ENCODE assay signal across 2 cellular contexts in genomic region chr5:16666140-16666860, GRCh38.
TF ChIP-seq lines count a peak whose summit lies in the region.

No MANE protein-coding gene starts in this region.

TF ChIP-seq in liver, 16 proteins besides CTCF, POLR2A, EP300 and RAD21:
- no peak for TF ChIP-seq HNF4A (conservative IDR thresholded peaks at IDR 0.05)
- no peak for TF ChIP-seq NR2F2 (IDR thresholded peaks at IDR 0.05)
- no peak for TF ChIP-seq ZBTB33 (IDR thresholded peaks at IDR 0.05)
- TF ChIP-seq HNF4G (IDR thresholded peaks at IDR 0.05) = no peak
- TF ChIP-seq REST (IDR thresholded peaks at IDR 0.05) = no peak
- no peak for TF ChIP-seq YY1 (IDR thresholded peaks at IDR 0.05)
- no peak for TF ChIP-seq FOXA2 (IDR thresholded peaks at IDR 0.05)
- TF ChIP-seq FOXA1 (IDR thresholded peaks at IDR 0.05) = no peak
- TF ChIP-seq MAX (IDR thresholded peaks at IDR 0.05) = no peak
- no peak for TF ChIP-seq ATF3 (IDR thresholded peaks at IDR 0.05)

TF ChIP-seq in HepG2, 621 proteins besides CTCF, POLR2A, EP300 and RAD21:
- no peak for TF ChIP-seq SP4 (CRISPR knock-in tag; IDR thresholded peaks at IDR 0.05)
- TF ChIP-seq IRF9 (CRISPR knock-in tag; IDR thresholded peaks at IDR 0.05; ENCODE audit: borderline replicate concordance) = no peak
- no peak for TF ChIP-seq TCF7 (IDR thresholded peaks at IDR 0.05; ENCODE audit: low read depth)
- TF ChIP-seq E2F1 (CRISPR knock-in tag; IDR thresholded peaks at IDR 0.05) = no peak
- TF ChIP-seq SKI (IDR thresholded peaks at IDR 0.05; ENCODE audit: partially characterized antibody) = no peak
- no peak for TF ChIP-seq ONECUT2 (CRISPR knock-in tag; IDR thresholded peaks at IDR 0.05)
- TF ChIP-seq ZNF891 (CRISPR knock-in tag; IDR thresholded peaks at IDR 0.05) = no peak
- no peak for TF ChIP-seq ZBTB20 (CRISPR knock-in tag; IDR thresholded peaks at IDR 0.05; ENCODE audit: borderline replicate concordance, low read depth)
- TF ChIP-seq ZNF687 (CRISPR knock-in tag; IDR thresholded peaks at IDR 0.05) = no peak
- TF ChIP-seq EEA1 (CRISPR knock-in tag; IDR thresholded peaks at IDR 0.05; ENCODE audit: borderline replicate concordance) = no peak
- no peak for TF ChIP-seq HBP1 (CRISPR knock-in tag; IDR thresholded peaks at IDR 0.05; ENCODE audit: low read depth)
- TF ChIP-seq ZNF12 (CRISPR knock-in tag; IDR thresholded peaks at IDR 0.05) = no peak
- no peak for TF ChIP-seq ZNF260 (CRISPR knock-in tag; IDR thresholded peaks at IDR 0.05; ENCODE audit: borderline replicate concordance, low read depth)
- no peak for TF ChIP-seq CEBPG (CRISPR knock-in tag; IDR thresholded peaks at IDR 0.05)
